Comparison of ENCODE assay signal across 11 cellular contexts in the genomic region with DNA sequence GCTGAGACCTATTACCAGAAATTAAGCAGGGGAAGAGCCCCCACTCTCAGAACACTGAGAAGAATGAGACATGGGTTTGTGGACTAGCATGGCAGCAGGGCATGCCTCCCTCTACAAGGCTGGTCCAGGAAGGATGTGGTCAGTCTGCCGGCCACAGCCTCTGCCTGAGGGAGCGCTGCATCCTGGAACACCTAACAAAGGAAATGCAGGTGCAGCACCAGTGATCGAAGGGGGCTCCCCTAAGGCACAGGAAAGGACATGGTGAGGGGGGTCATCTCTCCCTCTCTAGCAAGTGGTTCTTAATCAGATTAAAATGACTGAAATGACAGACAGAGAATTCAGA. TPM values are rescaled to one million over a fixed set of nuclear protein-coding genes. Genes with fewer than 3 reads are reported as not detected.
DNase-seq lines count a peak whose midpoint lies in the region; ATAC-seq, FAIRE-seq and TF ChIP-seq lines count a peak whose summit lies in the region.
"Had no signal": no experiment of that assay in that cellular context is flagged by ENCODE, and none has a peak within 500 bp of the region (broad histone marks: within the 10 kb centered on the region; RNA-seq: fewer than 3 reads in every experiment).

No MANE protein-coding gene starts in this region.

- no peaks in the 10 kb centered on the region for H3K27me3 ChIP-seq in colonic mucosa
- H3K27me3 ChIP-seq: right atrium auricular region had no signal

- no peak overlapping the region for H3K27ac ChIP-seq in kidney (ENCODE audit: low read depth in 2 of 2, low read length in 2 of 2)
- H3K27ac ChIP-seq in colonic mucosa, result no peak overlapping the region
- H3K27ac ChIP-seq: right atrium auricular region had no signal

- ATAC-seq in GM18873 (IDR thresholded peaks at IDR 0.05; ENCODE audit: low FRiP score, unreplicated experiment) (peak; percentile 88), GM21737 (IDR thresholded peaks at IDR 0.05; ENCODE audit: unreplicated experiment) (peak; percentile 95), HG03571 (IDR thresholded peaks at IDR 0.05; ENCODE audit: unreplicated experiment) (peak; percentile 97)

- FAIRE-seq in kidney (lab: Jason Lieb, UNC), result no peak

- intact Hi-C loops in kidney (cut with DNase I) (no loop called here), colonic mucosa (cut with DNase I) (no loop called here)

- H3K4me1 ChIP-seq in kidney (ENCODE audit: control insufficient read depth in 1 of 2, insufficient read depth in 1 of 2, low read depth in 1 of 2, low read length in 2 of 2), result no peaks in the 10 kb centered on the region
- no peaks in the 10 kb centered on the region for H3K4me1 ChIP-seq in colonic mucosa
- H3K4me1 ChIP-seq: right atrium auricular region had no signal

- no peak overlapping the region for H3K9ac ChIP-seq in kidney (ENCODE audit: low read length in 2 of 2)
- no peak overlapping the region for H3K9ac ChIP-seq in colonic mucosa (ENCODE audit: low read depth in 2 of 2, low read length in 2 of 2)

- H3K36me3 ChIP-seq in kidney (ENCODE audit: control insufficient read depth in 1 of 2, insufficient read depth in 2 of 2, low read length in 2 of 2), result no peaks in the 10 kb centered on the region
- H3K36me3 ChIP-seq in colonic mucosa, result no peaks in the 10 kb centered on the region
- H3K36me3 ChIP-seq: right atrium auricular region had no signal

- no peak for TF ChIP-seq CTCF in kidney (IDR thresholded peaks at IDR 0.05; ENCODE audit: borderline replicate concordance, extremely low read depth, insufficient read depth)
- no peak for TF ChIP-seq CTCF in colonic mucosa (IDR thresholded peaks at IDR 0.05)

- H3K4me3 ChIP-seq in kidney (ENCODE audit: low read length in 2 of 2) (no peak overlapping the region), colonic mucosa (no peak overlapping the region)
- H3K4me3 ChIP-seq: right atrium auricular region had no signal

- H3K9me3 ChIP-seq in kidney (ENCODE audit: control insufficient read depth in 1 of 2, low read length in 2 of 2) (no peaks in the 10 kb centered on the region), colonic mucosa (no peaks in the 10 kb centered on the region)
- H3K9me3 ChIP-seq: right atrium auricular region had no signal

- in situ Hi-C loops in KBM-7 (cut with MboI; ENCODE audit: low pct_unique_long_range_greater_than_20kb, low sequenced_read_pairs), result no loop called here

- DNase-seq in kidney (peak; percentile 29), colonic mucosa (no peak), KBM-7 (no peak), NCI-H510A treated with DMSO at 0.1 percent for 48 hours (lab: John Stamatoyannopoulos, UW) (no peak)
- no peak for DNase-seq in effector CD8-positive, alpha-beta T cell (lab: John Stamatoyannopoulos, UW)
- DNase-seq: NCI-H146 had no signal

RNA-seq across cellular contexts. Expression of a gene that starts 40.6 kb away (rescaled TPM):
- total RNA-seq in kidney (29.6 TPM), colonic mucosa (10 to 100 TPM; 13.7 to 14.9 TPM)
- polyA plus RNA-seq in kidney (ENCODE audit: insufficient read depth, low read depth, low replicate concordance), result 16.3 TPM

RNA-seq across cellular contexts. Expression of a gene that starts 51.4 kb away (rescaled TPM):
- total RNA-seq in kidney, result not detected
- not detected for polyA plus RNA-seq in kidney (ENCODE audit: insufficient read depth, low read depth, low replicate concordance)
- not detected for total RNA-seq in colonic mucosa
- total RNA-seq: chondrocyte, right atrium auricular region had no signal
